ENCODE assay signal across 8 cellular contexts in the genomic region with DNA sequence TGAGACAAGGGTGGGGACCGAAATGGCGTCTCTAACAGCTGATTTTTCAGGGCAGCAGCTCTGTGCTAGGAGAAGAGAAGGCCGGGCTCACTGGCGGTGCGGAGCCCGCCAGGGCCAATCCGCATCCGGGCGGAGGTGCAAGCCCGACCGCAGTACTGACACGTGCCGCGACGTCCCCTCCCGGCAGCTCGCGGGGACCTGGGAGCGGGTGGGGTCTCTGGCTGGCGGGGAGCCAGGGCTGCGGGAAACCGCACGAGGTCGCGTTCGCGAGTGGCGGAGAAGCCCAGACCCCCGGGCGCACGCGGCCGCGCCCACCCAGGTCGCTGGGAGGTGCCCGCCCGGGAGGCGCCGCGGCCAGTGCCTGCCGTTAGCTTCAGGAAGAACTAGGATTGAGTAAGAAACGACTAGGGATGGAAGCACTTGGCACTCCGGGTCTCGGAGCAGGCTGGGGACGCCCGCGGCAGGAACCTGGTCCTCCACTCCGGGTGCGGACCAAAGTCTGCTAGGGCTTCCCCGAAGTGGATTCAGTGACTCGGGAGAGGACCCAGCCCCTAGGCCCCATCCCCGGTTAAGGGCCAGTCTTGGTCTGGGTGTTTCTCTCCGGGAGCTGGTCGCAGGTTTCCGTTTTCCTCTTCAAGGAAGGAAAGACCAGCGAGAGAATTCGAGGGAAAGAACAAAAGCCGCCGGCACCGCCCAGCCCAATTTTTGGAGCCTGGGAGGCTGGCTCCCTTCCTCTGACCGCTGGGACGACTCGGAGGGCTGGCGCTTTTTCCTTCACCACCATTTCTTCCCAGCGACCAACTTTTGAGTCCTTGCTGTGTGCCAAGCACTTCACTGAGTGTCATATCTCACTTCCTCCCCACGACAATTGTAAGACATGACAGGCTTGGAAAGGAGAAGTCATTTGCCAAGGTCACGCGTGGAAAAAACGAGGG. TPM values are rescaled to one million over a fixed set of nuclear protein-coding genes. Genes with fewer than 3 reads are reported as not detected.
DNase-seq lines count a peak whose midpoint lies in the region; ATAC-seq and TF ChIP-seq lines count a peak whose summit lies in the region.

No MANE protein-coding gene starts in this region.

- peak overlapping the region; percentile 89 to 95 (median 94) for H3K27ac Mint-ChIP-seq in nephron
- H3K27ac Mint-ChIP-seq in type B pancreatic cell, result peak overlapping the region; percentile 71

- H3K4me3 Mint-ChIP-seq in nephron (peak overlapping the region; percentile 86 to 89 (median 88)), type B pancreatic cell (peak overlapping the region; percentile 88)

- H3K4me3 ChIP-seq in foreskin fibroblast (ENCODE audit: low read depth in 1 of 2, low read length in 2 of 2), result peak overlapping the region; percentile 52 to 56

- CTCF ChIA-PET in GM10248 (lab: Yijun Ruan, JAX), result interaction anchor here (0.8 to 1.7 kb wide), 6 partner anchors 9 to 75 kb away, joined by 3 to 4 read pairs (median 3); a partner anchor contains a TSS

- ATAC-seq in HG03342 (IDR thresholded peaks at IDR 0.05; ENCODE audit: unreplicated experiment) (no peak), GM18907 (IDR thresholded peaks at IDR 0.05; ENCODE audit: unreplicated experiment) (no peak)

- POLR2A ChIA-PET in GM10248 (lab: Yijun Ruan, JAX), result no interaction called here

- DNase-seq in GM10248 (ENCODE audit: extremely low spot score) (peak; percentile 35), NCI-H774 (lab: John Stamatoyannopoulos, UW) (peak; percentile 2), foreskin fibroblast (peak in 1 of 2 donors; percentile 62), type B pancreatic cell (ENCODE audit: extremely low spot score, unreplicated experiment) (no peak)
- peak; percentile 79 for DNase-seq in activated effector memory CD4-positive, alpha-beta T cell treated with anti-CD3 and anti-CD28 coated beads, Interleukin-2, amount 50 U/mL, for 16 hours

- TF ChIP-seq CTCF in GM10248 (IDR thresholded peaks at IDR 0.05; ENCODE audit: control extremely low read depth, extremely low read depth, low read depth, missing control alignments), result no peak
- TF ChIP-seq CTCF in foreskin fibroblast (IDR thresholded peaks at IDR 0.05; ENCODE audit: low read depth, low read length), result no peak
- no peak for TF ChIP-seq CTCF in nephron (IDR thresholded peaks at IDR 0.05; ENCODE audit: unreplicated experiment in 3 of 3)
- no peak for TF ChIP-seq CTCF in type B pancreatic cell (conservative IDR thresholded peaks at IDR 0.05)

- H3K4me1 Mint-ChIP-seq in nephron (peaks cover 47% of the 10 kb centered on the region), type B pancreatic cell (ENCODE audit: unreplicated experiment) (peaks cover 26% of the 10 kb centered on the region)

- H3K27me3 Mint-ChIP-seq in nephron (ENCODE audit: low read depth) (peaks cover 54% of the 10 kb centered on the region), type B pancreatic cell (peaks cover 14% of the 10 kb centered on the region)

- H3K9me3 Mint-ChIP-seq in nephron, result no peaks in the 10 kb centered on the region
- H3K9me3 Mint-ChIP-seq in type B pancreatic cell, result no peaks in the 10 kb centered on the region

- H3K36me3 Mint-ChIP-seq in nephron (ENCODE audit: low read depth), result no peaks in the 10 kb centered on the region
- H3K36me3 Mint-ChIP-seq in type B pancreatic cell, result no peaks in the 10 kb centered on the region

RNA-seq across cellular contexts. Expression of a gene that starts 16.7 kb away (rescaled TPM):
- 219 and 591 TPM in 2 replicates for total RNA-seq in type B pancreatic cell (ENCODE audit: low replicate concordance)

RNA-seq across cellular contexts. Expression of a gene that starts 47.4 kb away (rescaled TPM):
- 24.3 and 41.0 TPM in 2 replicates for total RNA-seq in type B pancreatic cell (ENCODE audit: low replicate concordance)
